ENCODE assay signal across 24 cellular contexts in the genomic region with DNA sequence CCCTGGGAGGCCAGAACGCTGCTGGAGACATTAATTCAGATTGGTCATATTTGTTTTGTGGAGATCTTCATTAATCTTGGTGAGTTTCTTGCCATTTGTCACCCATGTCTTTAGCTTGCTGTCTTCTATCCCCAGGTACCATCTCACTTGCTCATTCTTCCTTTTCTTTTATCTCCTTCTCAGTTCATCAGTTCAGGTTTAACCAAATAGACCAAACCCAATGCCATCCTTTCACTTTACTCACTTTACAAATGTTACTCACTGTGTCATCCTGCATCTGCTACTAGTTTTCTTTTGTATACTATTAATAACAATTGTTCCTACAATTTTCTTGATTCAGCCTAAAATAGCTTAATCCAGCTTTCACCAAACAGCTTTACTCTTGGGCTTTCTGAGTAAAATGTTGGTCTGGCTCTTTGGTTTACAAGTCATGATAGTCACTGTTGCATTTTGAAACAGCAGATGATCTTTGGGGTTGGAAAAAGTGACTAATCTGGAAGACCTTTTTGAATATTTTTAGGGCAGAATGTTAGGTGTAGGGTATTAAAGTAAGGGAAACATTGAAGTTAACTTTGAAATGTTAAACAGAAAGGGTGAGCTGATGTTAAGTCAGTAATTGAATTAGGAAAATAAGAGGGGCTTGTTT.
DNase-seq lines count a peak whose midpoint lies in the region; ATAC-seq and TF ChIP-seq lines count a peak whose summit lies in the region.
"Had no signal": no experiment of that assay in that cellular context is flagged by ENCODE, and none has a peak within 500 bp of the region (broad histone marks: within the 10 kb centered on the region; RNA-seq: fewer than 3 reads in every experiment).

No MANE protein-coding gene starts in this region.

- DNase-seq in activated CD8-positive, alpha-beta memory T cell treated with anti-CD3 and anti-CD28 coated beads, Interleukin-2, amount 10 ng/mL, durations not matched to agents 7 days and 5 days, result no peak
- DNase-seq in activated CD8-positive, alpha-beta memory T cell treated with anti-CD3 and anti-CD28 coated beads, Interleukin-2, amount 50 U/mL, for 4 hours, result no peak
- peak; percentile 35 for DNase-seq in LHCN-M2 (ENCODE audit: low read depth)
- peak; percentile 25 for DNase-seq in fibroblast of mammary gland (ENCODE audit: low read depth)
- DNase-seq in stimulated activated naive B cell treated with anti-CD40 and anti-IgM and Interleukin-4, amounts not matched to agents 10 μg/mL and 1 μg/mL and 100 μg/mL, for 72 hours, result no peak
- no peak for DNase-seq in COR-L47 (lab: John Stamatoyannopoulos, UW)
- DNase-seq in effector CD8-positive, alpha-beta T cell (lab: John Stamatoyannopoulos, UW), result no peak
- DNase-seq: Calu3; CD4-positive, alpha-beta memory T cell; EL; GOT3; KG1; NCI-H1417; NCI-H187; NCI-H2107; NCI-H510A treated with DMSO at 0.1 percent for 48 hours; NCI-H774; Right ventricle myocardium superior had no signal

- no peak overlapping the region for H3K4me3 ChIP-seq in fibroblast of mammary gland (ENCODE audit: control insufficient read depth, low read depth, low read length)
- H3K4me3 ChIP-seq: A549, BLaER1, GM12878 had no signal

- no peak overlapping the region for H3K4me3 Mint-ChIP-seq in activated CD8-positive, alpha-beta memory T cell treated with anti-CD3 and anti-CD28 coated beads, Interleukin-2, amount 10 ng/mL, durations not matched to agents 7 days and 5 days
- no peak overlapping the region for H3K4me3 Mint-ChIP-seq in stimulated activated naive B cell treated with anti-CD40 and anti-IgM and Interleukin-4, amounts not matched to agents 10 μg/mL and 1 μg/mL and 100 μg/mL, for 72 hours
- H3K4me3 Mint-ChIP-seq: CD4-positive, alpha-beta memory T cell had no signal

- peaks cover 4% of the 10 kb centered on the region for H3K4me1 Mint-ChIP-seq in activated CD8-positive, alpha-beta memory T cell treated with anti-CD3 and anti-CD28 coated beads, Interleukin-2, amount 10 ng/mL, durations not matched to agents 7 days and 5 days
- H3K4me1 Mint-ChIP-seq in stimulated activated naive B cell treated with anti-CD40 and anti-IgM and Interleukin-4, amounts not matched to agents 10 μg/mL and 1 μg/mL and 100 μg/mL, for 72 hours, result peaks cover 0 to 4% of the 10 kb centered on the region in 2 donors
- H3K4me1 Mint-ChIP-seq: CD4-positive, alpha-beta memory T cell had no signal

- CTCF ChIA-PET in activated CD8-positive, alpha-beta memory T cell treated with anti-CD3 and anti-CD28 coated beads, Interleukin-2, amount 10 ng/mL, durations not matched to agents 7 days and 5 days (lab: Charles Lee), result no interaction called here

- TF ChIP-seq CTCF in fibroblast of mammary gland (conservative IDR thresholded peaks at IDR 0.05; ENCODE audit: control insufficient read depth, insufficient read depth, low read depth, low read length), result no peak

- H3K36me3 Mint-ChIP-seq in activated CD8-positive, alpha-beta memory T cell treated with anti-CD3 and anti-CD28 coated beads, Interleukin-2, amount 10 ng/mL, durations not matched to agents 7 days and 5 days, result no peaks in the 10 kb centered on the region
- no peaks in the 10 kb centered on the region for H3K36me3 Mint-ChIP-seq in stimulated activated naive B cell treated with anti-CD40 and anti-IgM and Interleukin-4, amounts not matched to agents 10 μg/mL and 1 μg/mL and 100 μg/mL, for 72 hours
- H3K36me3 Mint-ChIP-seq: CD4-positive, alpha-beta memory T cell had no signal

- ATAC-seq in activated CD8-positive, alpha-beta memory T cell treated with anti-CD3 and anti-CD28 coated beads, Interleukin-2, amount 10 ng/mL, durations not matched to agents 7 days and 5 days, result peak; percentile 30
- peak; percentile 88 to 93 for ATAC-seq in stimulated activated naive B cell treated with anti-CD40 and anti-IgM and Interleukin-4, amounts not matched to agents 10 μg/mL and 1 μg/mL and 100 μg/mL, for 72 hours (replicated peaks)
- no peak for ATAC-seq in GM18511 (IDR thresholded peaks at IDR 0.05; ENCODE audit: unreplicated experiment)
- ATAC-seq: A549, GM12878, HCT116, HepG2 had no signal

- H3K9me3 Mint-ChIP-seq in activated CD8-positive, alpha-beta memory T cell treated with anti-CD3 and anti-CD28 coated beads, Interleukin-2, amount 10 ng/mL, durations not matched to agents 7 days and 5 days (ENCODE audit: low read depth), result no peaks in the 10 kb centered on the region
- H3K9me3 Mint-ChIP-seq in stimulated activated naive B cell treated with anti-CD40 and anti-IgM and Interleukin-4, amounts not matched to agents 10 μg/mL and 1 μg/mL and 100 μg/mL, for 72 hours, result no peaks in the 10 kb centered on the region
- H3K9me3 Mint-ChIP-seq: CD4-positive, alpha-beta memory T cell had no signal

- H3K27ac Mint-ChIP-seq in activated CD8-positive, alpha-beta memory T cell treated with anti-CD3 and anti-CD28 coated beads, Interleukin-2, amount 10 ng/mL, durations not matched to agents 7 days and 5 days, result no peak overlapping the region
- H3K27ac Mint-ChIP-seq in stimulated activated naive B cell treated with anti-CD40 and anti-IgM and Interleukin-4, amounts not matched to agents 10 μg/mL and 1 μg/mL and 100 μg/mL, for 72 hours, result no peak overlapping the region
- H3K27ac Mint-ChIP-seq: CD4-positive, alpha-beta memory T cell had no signal

- no peaks in the 10 kb centered on the region for H3K27me3 Mint-ChIP-seq in activated CD8-positive, alpha-beta memory T cell treated with anti-CD3 and anti-CD28 coated beads, Interleukin-2, amount 10 ng/mL, durations not matched to agents 7 days and 5 days
- H3K27me3 Mint-ChIP-seq in stimulated activated naive B cell treated with anti-CD40 and anti-IgM and Interleukin-4, amounts not matched to agents 10 μg/mL and 1 μg/mL and 100 μg/mL, for 72 hours, result no peaks in the 10 kb centered on the region

Comparison
In these comparisons a context has a peak if more than half of its experiments do, and no peak if none do; other contexts are left out.
1. DNase-seq: peak in LHCN-M2 (single experiment) and fibroblast of mammary gland (single experiment); none in activated CD8-positive, alpha-beta memory T cell treated with anti-CD3 and anti-CD28 coated beads, Interleukin-2, amount 10 ng/mL, durations not matched to agents 7 days and 5 days (single experiment), activated CD8-positive, alpha-beta memory T cell treated with anti-CD3 and anti-CD28 coated beads, Interleukin-2, amount 50 U/mL, for 4 hours (single experiment), stimulated activated naive B cell treated with anti-CD40 and anti-IgM and Interleukin-4, amounts not matched to agents 10 μg/mL and 1 μg/mL and 100 μg/mL, for 72 hours (single experiment), COR-L47 (single experiment) and effector CD8-positive, alpha-beta T cell (single experiment).